ENCODE assay signal across 19 cellular contexts in genomic region chr1:3132685-3133084, GRCh38.
"Had no signal": no experiment of that assay in that cellular context is flagged by ENCODE, and none has a peak within 500 bp of the region (broad histone marks: within the 10 kb centered on the region; RNA-seq: fewer than 3 reads in every experiment).

No MANE protein-coding gene starts in this region.

- DNase-seq: activated B cell treated with CpG ODN at 0.5 μM for 24 hours; activated CD4-positive, alpha-beta T cell treated with anti-CD3 and anti-CD28 coated beads for 48 hours; activated CD8-positive, alpha-beta T cell treated with anti-CD3 and anti-CD28 coated beads for 36 hours; activated gamma-delta T cell; activated T-cell treated with anti-CD3 and anti-CD28 coated beads, Interleukin-2, amount 50 U/mL, for 48 hours; amniotic stem cell; brain microvascular endothelial cell; dermis blood vessel endothelial cell; head of caudate nucleus; immature natural killer cell; mammary epithelial cell; naive thymus-derived CD8-positive, alpha-beta T cell; retina; stimulated activated CD4-positive, alpha-beta T cell treated with anti-CD3 and anti-CD28 coated beads, Interleukin-4, amount 100 ng/mL, for 1 hour; stimulated activated naive CD4-positive, alpha-beta T cell; substantia nigra had no signal

- H3K36me3 ChIP-seq: brain microvascular endothelial cell, neutrophil had no signal

- H3K27ac Mint-ChIP-seq: activated B cell treated with CpG ODN at 0.5 μM for 24 hours; activated CD8-positive, alpha-beta T cell treated with anti-CD3 and anti-CD28 coated beads for 36 hours; activated naive CD8-positive, alpha-beta T cell; immature natural killer cell; naive thymus-derived CD8-positive, alpha-beta T cell had no signal

- ATAC-seq: activated CD8-positive, alpha-beta T cell treated with anti-CD3 and anti-CD28 coated beads for 36 hours; naive thymus-derived CD8-positive, alpha-beta T cell had no signal

- H3K27me3 Mint-ChIP-seq: activated B cell treated with CpG ODN at 0.5 μM for 24 hours; activated CD8-positive, alpha-beta T cell treated with anti-CD3 and anti-CD28 coated beads for 36 hours; activated naive CD8-positive, alpha-beta T cell had no signal

- H3K36me3 Mint-ChIP-seq: activated naive CD8-positive, alpha-beta T cell; immature natural killer cell; naive thymus-derived CD8-positive, alpha-beta T cell had no signal

- H3K9me3 ChIP-seq: neutrophil had no signal

- H3K4me1 Mint-ChIP-seq: activated B cell treated with CpG ODN at 0.5 μM for 24 hours, immature natural killer cell had no signal

- H3K27ac ChIP-seq: brain microvascular endothelial cell, epithelial cell of prostate, neutrophil had no signal

- H3K9me3 Mint-ChIP-seq: activated B cell treated with CpG ODN at 0.5 μM for 24 hours; activated CD8-positive, alpha-beta T cell treated with anti-CD3 and anti-CD28 coated beads for 36 hours; immature natural killer cell; naive thymus-derived CD8-positive, alpha-beta T cell had no signal

- H3K4me3 Mint-ChIP-seq: activated B cell treated with CpG ODN at 0.5 μM for 24 hours; activated CD8-positive, alpha-beta T cell treated with anti-CD3 and anti-CD28 coated beads for 36 hours; activated naive CD8-positive, alpha-beta T cell; immature natural killer cell; naive thymus-derived CD8-positive, alpha-beta T cell had no signal

- H3K27me3 ChIP-seq: brain microvascular endothelial cell had no signal
